19 cellular contexts compared by ENCODE assay signal in genomic region chr12:22262309-22262708, GRCh38.
DNase-seq lines count a peak whose midpoint lies in the region; ATAC-seq and TF ChIP-seq lines count a peak whose summit lies in the region.
"Had no signal": no experiment of that assay in that cellular context is flagged by ENCODE, and none has a peak within 500 bp of the region (broad histone marks: within the 10 kb centered on the region; RNA-seq: fewer than 3 reads in every experiment).

No MANE protein-coding gene starts in this region.

- no peak overlapping the region for H3K56ac ChIP-seq in H9 (ENCODE audit: insufficient read length, low read depth, low read length)

- H2AFZ ChIP-seq in H9 (ENCODE audit: low read length) = peak overlapping the region; percentile 73

- H3K9ac ChIP-seq in H9 (ENCODE audit: extremely low read depth, insufficient read length, low read length) = no peak overlapping the region
- H3K9ac ChIP-seq: BLaER1 treated with 17β-estradiol and CSF1 and Interleukin-3, amounts not matched to agents 10 nM and 100 nM had no signal

- CTCF ChIA-PET in CD8-positive, alpha-beta memory T cell (lab: Charles Lee) = no interaction called here

- H3K27me3 Mint-ChIP-seq in H9 (ENCODE audit: low read depth) (no peaks in the 10 kb centered on the region), nephron (ENCODE audit: low read depth) (no peaks in the 10 kb centered on the region)
- no peaks in the 10 kb centered on the region for H3K27me3 Mint-ChIP-seq in CD8-positive, alpha-beta memory T cell
- H3K27me3 Mint-ChIP-seq: central memory CD8-positive, alpha-beta T cell had no signal

- H2BK20ac ChIP-seq in H9 (ENCODE audit: low read depth, low read length, poor library complexity, severe bottlenecking) = no peak overlapping the region

- H3K4me3 ChIP-seq in fibroblast of the aortic adventitia (ENCODE audit: low read depth, low read length) (no peak overlapping the region), aorta (ENCODE audit: low read length in 2 of 2) (no peak overlapping the region), mucosa of descending colon (no peak overlapping the region)
- H3K4me3 ChIP-seq in CD8-positive, alpha-beta memory T cell (ENCODE audit: low read length) = no peak overlapping the region
- H3K4me3 ChIP-seq: BLaER1 treated with 17β-estradiol and CSF1 and Interleukin-3, amounts not matched to agents 10 nM and 100 nM; heart left ventricle; upper lobe of left lung had no signal

- TF ChIP-seq CTCF in H9 (conservative IDR thresholded peaks at IDR 0.05) (no peak), fibroblast of the aortic adventitia (IDR thresholded peaks at IDR 0.05; ENCODE audit: insufficient read depth, low read length) (no peak), nephron (IDR thresholded peaks at IDR 0.05; ENCODE audit: unreplicated experiment in 3 of 3) (no peak), mucosa of descending colon (IDR thresholded peaks at IDR 0.05) (no peak)

- no peaks in the 10 kb centered on the region for H4K20me1 ChIP-seq in H9 (ENCODE audit: control insufficient read depth, insufficient read depth, insufficient read length)
- H4K20me1 ChIP-seq: BLaER1 treated with 17β-estradiol and CSF1 and Interleukin-3, amounts not matched to agents 10 nM and 100 nM had no signal

- H3K36me3 ChIP-seq in aorta (ENCODE audit: control insufficient read depth in 1 of 2, insufficient read depth in 2 of 2, low read length in 1 of 2) (no peaks in the 10 kb centered on the region), mucosa of descending colon (ENCODE audit: low read depth) (no peaks in the 10 kb centered on the region)
- H3K36me3 ChIP-seq in CD8-positive, alpha-beta memory T cell (ENCODE audit: insufficient read depth, low read length) = no peaks in the 10 kb centered on the region
- H3K36me3 ChIP-seq: BLaER1 treated with 17β-estradiol and CSF1 and Interleukin-3, amounts not matched to agents 10 nM and 100 nM; heart left ventricle; upper lobe of left lung had no signal

- peak overlapping the region in 1 of 3 experiments; percentile 22; a peak in 2 of 7 replicates for H3K27ac Mint-ChIP-seq in H9
- H3K27ac Mint-ChIP-seq in nephron = peak overlapping the region; percentile 19 to 55 (median 20)
- peak overlapping the region in 1 of 8 donors; percentile 21 for H3K27ac Mint-ChIP-seq in CD8-positive, alpha-beta memory T cell
- H3K27ac Mint-ChIP-seq: activated naive CD8-positive, alpha-beta T cell treated with anti-CD3 and anti-CD28 coated beads for 36 hours; stimulated activated naive B cell treated with anti-CD40 and anti-IgM and Interleukin-4, amounts not matched to agents 10 μg/mL and 1 μg/mL and 100 μg/mL, for 72 hours had no signal

- H4K5ac ChIP-seq in H9 (ENCODE audit: insufficient read length, low read depth, low read length) = no peak overlapping the region

- H3K9me3 Mint-ChIP-seq in H9 (no peaks in the 10 kb centered on the region), nephron (no peaks in the 10 kb centered on the region)
- no peaks in the 10 kb centered on the region for H3K9me3 Mint-ChIP-seq in CD8-positive, alpha-beta memory T cell
- H3K9me3 Mint-ChIP-seq: activated naive CD8-positive, alpha-beta T cell treated with anti-CD3 and anti-CD28 coated beads for 36 hours; central memory CD8-positive, alpha-beta T cell; stimulated activated naive B cell treated with anti-CD40 and anti-IgM and Interleukin-4, amounts not matched to agents 10 μg/mL and 1 μg/mL and 100 μg/mL, for 72 hours had no signal

- WGBS in H9 (ENCODE audit: extremely low coverage, insufficient read length, low lambda C conversion rate) = no CpG with 5 or more reads among the region's 2 CpGs
- WGBS in aorta, 2 donors = 23 to 30% methylated on average over 2 of the region's 2 CpGs

- no peak overlapping the region for H3K18ac ChIP-seq in H9 (ENCODE audit: insufficient read length, low read depth, low read length)

- peak overlapping the region; percentile 65; the same call in 1 of the 2 replicates for H3K14ac ChIP-seq in H9 (ENCODE audit: insufficient read depth, low read length)

- H3K4me3 Mint-ChIP-seq in H9 (0 out of 5 replicates have a peak overlapping the region, but pooled peaks of 1 of the 2 experiments have one; percentile 18), nephron (no peak overlapping the region)
- H3K4me3 Mint-ChIP-seq in CD8-positive, alpha-beta memory T cell = no peak overlapping the region
- H3K4me3 Mint-ChIP-seq: activated naive CD8-positive, alpha-beta T cell treated with anti-CD3 and anti-CD28 coated beads for 36 hours; central memory CD8-positive, alpha-beta T cell; stimulated activated naive B cell treated with anti-CD40 and anti-IgM and Interleukin-4, amounts not matched to agents 10 μg/mL and 1 μg/mL and 100 μg/mL, for 72 hours had no signal

- H3K36me3 Mint-ChIP-seq in H9 (ENCODE audit: insufficient read depth in 1 of 3, low read depth in 3 of 3) = no peaks in the 10 kb centered on the region
- no peaks in the 10 kb centered on the region for H3K36me3 Mint-ChIP-seq in nephron (ENCODE audit: low read depth)
- H3K36me3 Mint-ChIP-seq in CD8-positive, alpha-beta memory T cell = peaks cover 0 to 9% (median 4%) of the 10 kb centered on the region in 3 donors
- H3K36me3 Mint-ChIP-seq: activated naive CD8-positive, alpha-beta T cell treated with anti-CD3 and anti-CD28 coated beads for 36 hours; stimulated activated naive B cell treated with anti-CD40 and anti-IgM and Interleukin-4, amounts not matched to agents 10 μg/mL and 1 μg/mL and 100 μg/mL, for 72 hours had no signal

- no peak overlapping the region for H2AK5ac ChIP-seq in H9 (ENCODE audit: insufficient read length, low read length)

- no peaks in the 10 kb centered on the region for H3K79me2 ChIP-seq in H9 (ENCODE audit: insufficient read depth, low read length)

- no peak overlapping the region for H4K8ac ChIP-seq in H9 (replicated peaks; ENCODE audit: insufficient read length, low read depth, low read length)

- H2BK12ac ChIP-seq in H9 (ENCODE audit: insufficient read length, low read depth, low read length) = no peak overlapping the region

- H2BK15ac ChIP-seq in H9 (ENCODE audit: low read depth, low read length) = no peak overlapping the region

- POLR2A ChIA-PET in CD8-positive, alpha-beta memory T cell (lab: Charles Lee) = no interaction called here

- DNase-seq in H9 (peak; percentile 51), NOMO-1 (lab: John Stamatoyannopoulos, UW; ENCODE audit: unreplicated experiment in 2 of 2) (peak; percentile 28 to 41), fibroblast of the aortic adventitia (ENCODE audit: low read depth) (peak; percentile 15), aorta (no peak), DMS79 treated with DMSO at 0.1 percent for 48 hours (lab: John Stamatoyannopoulos, UW) (no peak), mucosa of descending colon (no peak)
- DNase-seq in CD8-positive, alpha-beta memory T cell = no peak
- DNase-seq: activated CD4-positive, alpha-beta T cell treated with anti-CD3 and anti-CD28 coated beads for 4 hours; activated naive CD8-positive, alpha-beta T cell treated with anti-CD3 and anti-CD28 coated beads for 36 hours; activated T-cell treated with anti-CD3 and anti-CD28 coated beads for 4 hours; DMS79; heart left ventricle; left colon; NCI-H1092 treated with DMSO at 0.1 percent for 48 hours; stimulated activated naive B cell treated with anti-CD40 and anti-IgM and Interleukin-4, amounts not matched to agents 10 μg/mL and 1 μg/mL and 100 μg/mL, for 72 hours; upper lobe of left lung had no signal

- no peaks in the 10 kb centered on the region; the same call in 1 of the 2 replicates for H3K4me1 ChIP-seq in H9 (ENCODE audit: insufficient read depth, low read length)
- no peaks in the 10 kb centered on the region for H3K4me1 ChIP-seq in aorta (ENCODE audit: control insufficient read depth in 1 of 2, insufficient read depth in 2 of 2, low read length in 2 of 2)
- H3K4me1 ChIP-seq in mucosa of descending colon (ENCODE audit: low read depth) = no peaks in the 10 kb centered on the region
- no peaks in the 10 kb centered on the region for H3K4me1 ChIP-seq in CD8-positive, alpha-beta memory T cell (ENCODE audit: insufficient read depth, low read length)
- H3K4me1 ChIP-seq: heart left ventricle had no signal

- no peaks in the 10 kb centered on the region for H3K9me3 ChIP-seq in H9 (ENCODE audit: control insufficient read depth, low read depth, low read length)
- no peaks in the 10 kb centered on the region for H3K9me3 ChIP-seq in aorta (ENCODE audit: control insufficient read depth, low read length)
- H3K9me3 ChIP-seq in mucosa of descending colon = no peaks in the 10 kb centered on the region
- no peaks in the 10 kb centered on the region for H3K9me3 ChIP-seq in CD8-positive, alpha-beta memory T cell (ENCODE audit: low read length)
- H3K9me3 ChIP-seq: BLaER1 treated with 17β-estradiol and CSF1 and Interleukin-3, amounts not matched to agents 10 nM and 100 nM; heart left ventricle; upper lobe of left lung had no signal

- H3K23me2 ChIP-seq in H9 (ENCODE audit: insufficient read length, low read depth, low read length, poor library complexity, severe bottlenecking) = no peaks in the 10 kb centered on the region

- H3K23ac ChIP-seq in H9 (ENCODE audit: insufficient read length, low read depth, low read length) = no peak overlapping the region

- intact Hi-C loops in aorta (cut with DNase I) = no loop called here
- intact Hi-C loops in mucosa of descending colon (cut with DNase I, micrococcal nuclease) = no loop called here

- H2BK120ac ChIP-seq in H9 (ENCODE audit: low read depth, low read length, poor library complexity, severe bottlenecking) = no peak overlapping the region

- H3K4me2 ChIP-seq in H9 (ENCODE audit: insufficient read depth, insufficient read length, low read length) = no peak overlapping the region

- H3K27me3 ChIP-seq in H9 (ENCODE audit: insufficient read depth, low read length) = no peaks in the 10 kb centered on the region
- no peaks in the 10 kb centered on the region for H3K27me3 ChIP-seq in aorta (ENCODE audit: control insufficient read depth in 1 of 2, insufficient read depth in 2 of 2, low read length in 1 of 2)
- no peaks in the 10 kb centered on the region for H3K27me3 ChIP-seq in CD8-positive, alpha-beta memory T cell (ENCODE audit: insufficient read depth, low read length, poor library complexity, severe bottlenecking)
- H3K27me3 ChIP-seq: heart left ventricle, upper lobe of left lung had no signal

- H3T11ph ChIP-seq in H9 (ENCODE audit: low read length) = no peak overlapping the region

- H3K79me1 ChIP-seq in H9 (ENCODE audit: insufficient read depth, low read depth, low read length, poor library complexity, severe bottlenecking) = no peaks in the 10 kb centered on the region

- no peak overlapping the region for H2BK5ac ChIP-seq in H9 (ENCODE audit: insufficient read length, low read length)

- no peak overlapping the region for H3K4ac ChIP-seq in H9 (ENCODE audit: low read depth, low read length)

- no peak overlapping the region for H3K27ac ChIP-seq in H9 (ENCODE audit: insufficient read length, low read depth, low read length)
- H3K27ac ChIP-seq in aorta (ENCODE audit: low read depth in 1 of 2, low read length in 2 of 2) = no peak overlapping the region
- no peak overlapping the region for H3K27ac ChIP-seq in CD8-positive, alpha-beta memory T cell (ENCODE audit: low read depth, low read length)
- H3K27ac ChIP-seq: BLaER1 treated with 17β-estradiol and CSF1 and Interleukin-3, amounts not matched to agents 10 nM and 100 nM; heart left ventricle; upper lobe of left lung had no signal

- ATAC-seq in aorta (ENCODE audit: low FRiP score) = no peak
- ATAC-seq in mucosa of descending colon = no peak
- ATAC-seq: heart left ventricle; left colon; stimulated activated naive B cell treated with anti-CD40 and anti-IgM and Interleukin-4, amounts not matched to agents 10 μg/mL and 1 μg/mL and 100 μg/mL, for 72 hours had no signal

- H4K91ac ChIP-seq in H9 (ENCODE audit: insufficient read length, low read depth, low read length) = no peak overlapping the region

- H3K4me1 Mint-ChIP-seq in H9 (peaks cover 7 to 15% of the 10 kb centered on the region in 2 experiments), nephron (peaks cover 6% of the 10 kb centered on the region)
- peaks cover 8 to 44% (median 34%) of the 10 kb centered on the region in 3 donors for H3K4me1 Mint-ChIP-seq in CD8-positive, alpha-beta memory T cell
- H3K4me1 Mint-ChIP-seq: activated naive CD8-positive, alpha-beta T cell treated with anti-CD3 and anti-CD28 coated beads for 36 hours; stimulated activated naive B cell treated with anti-CD40 and anti-IgM and Interleukin-4, amounts not matched to agents 10 μg/mL and 1 μg/mL and 100 μg/mL, for 72 hours had no signal

Comparison
In these comparisons a context has a peak if more than half of its experiments do, and no peak if none do; other contexts are left out.
1. DNase-seq: peak in H9 (single experiment), NOMO-1 (2 of 2) and fibroblast of the aortic adventitia (single experiment); none in aorta (0 of 2), DMS79 treated with DMSO at 0.1 percent for 48 hours (single experiment), mucosa of descending colon (0 of 3) and CD8-positive, alpha-beta memory T cell (0 of 5).